20 cellular contexts compared by ENCODE assay signal in the genomic region with DNA sequence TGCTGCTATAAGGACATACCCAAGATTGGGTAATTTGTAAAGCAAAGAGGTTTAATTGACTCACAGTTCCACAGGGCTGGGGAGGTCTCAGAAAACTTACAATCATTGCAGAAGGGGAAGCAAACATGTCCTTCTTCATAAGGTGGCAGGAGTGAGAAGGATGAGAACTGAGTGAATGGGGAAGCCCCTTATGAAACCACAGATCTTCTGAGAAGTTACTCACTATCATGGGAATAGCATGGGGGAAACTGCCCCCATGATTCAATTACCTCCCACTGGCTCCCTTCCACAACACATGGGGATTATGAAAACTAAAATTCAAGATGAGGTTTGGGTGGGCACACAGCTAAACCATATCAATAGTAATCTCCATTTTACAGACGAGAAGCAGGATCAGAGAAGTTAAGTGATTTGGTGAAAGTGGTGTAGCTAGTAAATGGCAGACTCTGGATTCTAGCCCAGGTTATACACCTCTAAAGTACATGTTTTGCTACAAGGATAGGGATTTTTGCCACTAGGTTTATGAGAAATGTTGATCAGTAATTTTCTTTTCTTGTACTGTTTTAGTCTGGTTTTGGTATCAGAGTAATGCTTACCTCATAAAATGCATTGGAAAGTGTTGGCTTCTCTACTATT. TPM values are rescaled to one million over a fixed set of nuclear protein-coding genes. Genes with fewer than 3 reads are reported as not detected.
DNase-seq lines count a peak whose midpoint lies in the region; ATAC-seq lines count a peak whose summit lies in the region.
"Had no signal": no experiment of that assay in that cellular context is flagged by ENCODE, and none has a peak within 500 bp of the region (broad histone marks: within the 10 kb centered on the region; RNA-seq: fewer than 3 reads in every experiment).

No MANE protein-coding gene starts in this region.

- DNase-seq in stimulated activated CD4-positive, alpha-beta T cell treated with anti-CD3 and anti-CD28 coated beads, Interleukin-15, amount 100 ng/mL, for 24 hours: peak; percentile 23
- no peak for DNase-seq in stimulated activated CD4-positive, alpha-beta T cell treated with anti-CD3 and anti-CD28 coated beads, Interleukin-12 subunit alpha, Interleukin-12 subunit beta, amount 100 ng/mL, for 4 hours
- DNase-seq in activated T-helper 1 cell treated with anti-CD3 and anti-CD28 coated beads, Interleukin-12 subunit alpha, Interleukin-12 subunit beta, Interleukin-2, Interleukin-4 antibody, amounts not matched to agents 30 ng/mL and 10 ng/mL and 1 ng/mL, durations not matched to agents 14 hours and 24 hours and 36 hours (ENCODE audit: low spot score): no peak
- DNase-seq in amniotic epithelial cell (ENCODE audit: low read depth) (peak; percentile 34), RKO (ENCODE audit: low spot score) (no peak)
- DNase-seq: activated CD8-positive, alpha-beta memory T cell treated with anti-CD3 and anti-CD28 coated beads, Interleukin-2, amount 50 U/mL, for 48 hours; body of pancreas; cerebellar nuclear complex; heart left ventricle; left cardiac atrium; mammary epithelial cell; NCI-H1048; NCI-H187; NCI-H526; psoas muscle; stomach; tibial artery had no signal

- intact Hi-C loops in activated T-helper 1 cell treated with anti-CD3 and anti-CD28 coated beads, Interleukin-12 subunit alpha, Interleukin-12 subunit beta, Interleukin-2, Interleukin-4 antibody, amounts not matched to agents 30 ng/mL and 10 ng/mL and 1 ng/mL, durations not matched to agents 14 hours and 24 hours and 36 hours (cut with micrococcal nuclease): loop anchor here (2.0 kb wide), 1 partner anchor 20 kb away; no protein-coding TSS in a partner anchor

- H3K36me3 Mint-ChIP-seq in activated T-helper 1 cell treated with anti-CD3 and anti-CD28 coated beads, Interleukin-12 subunit alpha, Interleukin-12 subunit beta, Interleukin-2, Interleukin-4 antibody, amounts not matched to agents 30 ng/mL and 10 ng/mL and 1 ng/mL, durations not matched to agents 14 hours and 24 hours and 36 hours (ENCODE audit: low read depth): peaks cover 8% of the 10 kb centered on the region
- peaks cover 5% of the 10 kb centered on the region for H3K36me3 Mint-ChIP-seq in stimulated activated naive CD8-positive, alpha-beta T cell treated with anti-CD3 and anti-CD28 coated beads, Interleukin-15, Interleukin-2, amounts not matched to agents 100 ng/mL and 50 ng/mL, for 24 hours (ENCODE audit: low read depth)
- H3K36me3 Mint-ChIP-seq: CD14-positive monocyte had no signal

- no peaks in the 10 kb centered on the region for H3K27me3 Mint-ChIP-seq in activated T-helper 1 cell treated with anti-CD3 and anti-CD28 coated beads, Interleukin-12 subunit alpha, Interleukin-12 subunit beta, Interleukin-2, Interleukin-4 antibody, amounts not matched to agents 30 ng/mL and 10 ng/mL and 1 ng/mL, durations not matched to agents 14 hours and 24 hours and 36 hours (ENCODE audit: insufficient read depth)
- no peaks in the 10 kb centered on the region for H3K27me3 Mint-ChIP-seq in stimulated activated naive CD8-positive, alpha-beta T cell treated with anti-CD3 and anti-CD28 coated beads, Interleukin-15, Interleukin-2, amounts not matched to agents 100 ng/mL and 50 ng/mL, for 24 hours

- no peak for ATAC-seq in GM21576 (IDR thresholded peaks at IDR 0.05; ENCODE audit: unreplicated experiment)
- ATAC-seq: body of pancreas, heart left ventricle, left cardiac atrium, psoas muscle had no signal

- no peak overlapping the region for H3K4me3 Mint-ChIP-seq in activated T-helper 1 cell treated with anti-CD3 and anti-CD28 coated beads, Interleukin-12 subunit alpha, Interleukin-12 subunit beta, Interleukin-2, Interleukin-4 antibody, amounts not matched to agents 30 ng/mL and 10 ng/mL and 1 ng/mL, durations not matched to agents 14 hours and 24 hours and 36 hours
- no peak overlapping the region for H3K4me3 Mint-ChIP-seq in stimulated activated naive CD8-positive, alpha-beta T cell treated with anti-CD3 and anti-CD28 coated beads, Interleukin-15, Interleukin-2, amounts not matched to agents 100 ng/mL and 50 ng/mL, for 24 hours
- H3K4me3 Mint-ChIP-seq: CD14-positive monocyte had no signal

- H3K9me3 Mint-ChIP-seq in activated T-helper 1 cell treated with anti-CD3 and anti-CD28 coated beads, Interleukin-12 subunit alpha, Interleukin-12 subunit beta, Interleukin-2, Interleukin-4 antibody, amounts not matched to agents 30 ng/mL and 10 ng/mL and 1 ng/mL, durations not matched to agents 14 hours and 24 hours and 36 hours: peaks cover 21% of the 10 kb centered on the region
- peaks cover 10% of the 10 kb centered on the region for H3K9me3 Mint-ChIP-seq in stimulated activated naive CD8-positive, alpha-beta T cell treated with anti-CD3 and anti-CD28 coated beads, Interleukin-15, Interleukin-2, amounts not matched to agents 100 ng/mL and 50 ng/mL, for 24 hours

- peaks cover 16% of the 10 kb centered on the region for H3K4me1 Mint-ChIP-seq in activated T-helper 1 cell treated with anti-CD3 and anti-CD28 coated beads, Interleukin-12 subunit alpha, Interleukin-12 subunit beta, Interleukin-2, Interleukin-4 antibody, amounts not matched to agents 30 ng/mL and 10 ng/mL and 1 ng/mL, durations not matched to agents 14 hours and 24 hours and 36 hours (ENCODE audit: low read depth)
- H3K4me1 Mint-ChIP-seq in stimulated activated naive CD8-positive, alpha-beta T cell treated with anti-CD3 and anti-CD28 coated beads, Interleukin-15, Interleukin-2, amounts not matched to agents 100 ng/mL and 50 ng/mL, for 24 hours (ENCODE audit: low read depth): peaks cover 29% of the 10 kb centered on the region
- H3K4me1 Mint-ChIP-seq: CD14-positive monocyte had no signal

- peak overlapping the region; percentile 58 for H3K27ac Mint-ChIP-seq in activated T-helper 1 cell treated with anti-CD3 and anti-CD28 coated beads, Interleukin-12 subunit alpha, Interleukin-12 subunit beta, Interleukin-2, Interleukin-4 antibody, amounts not matched to agents 30 ng/mL and 10 ng/mL and 1 ng/mL, durations not matched to agents 14 hours and 24 hours and 36 hours
- H3K27ac Mint-ChIP-seq in stimulated activated naive CD8-positive, alpha-beta T cell treated with anti-CD3 and anti-CD28 coated beads, Interleukin-15, Interleukin-2, amounts not matched to agents 100 ng/mL and 50 ng/mL, for 24 hours: peak overlapping the region; percentile 45
- H3K27ac Mint-ChIP-seq: CD14-positive monocyte had no signal

RNA-seq across cellular contexts. Expression of a gene that starts 47.3 kb away (rescaled TPM):
- 21.0 and 23.7 TPM in 2 replicates for total RNA-seq in activated T-helper 1 cell treated with anti-CD3 and anti-CD28 coated beads, Interleukin-12 subunit alpha, Interleukin-12 subunit beta, Interleukin-2, Interleukin-4 antibody, amounts not matched to agents 30 ng/mL and 10 ng/mL and 1 ng/mL, durations not matched to agents 14 hours and 24 hours and 36 hours

Comparison
In these comparisons a context has a peak if more than half of its experiments do, and no peak if none do; other contexts are left out.
1. DNase-seq: peak in stimulated activated CD4-positive, alpha-beta T cell treated with anti-CD3 and anti-CD28 coated beads, Interleukin-15, amount 100 ng/mL, for 24 hours (single experiment) and amniotic epithelial cell (single experiment); none in stimulated activated CD4-positive, alpha-beta T cell treated with anti-CD3 and anti-CD28 coated beads, Interleukin-12 subunit alpha, Interleukin-12 subunit beta, amount 100 ng/mL, for 4 hours (single experiment), activated T-helper 1 cell treated with anti-CD3 and anti-CD28 coated beads, Interleukin-12 subunit alpha, Interleukin-12 subunit beta, Interleukin-2, Interleukin-4 antibody, amounts not matched to agents 30 ng/mL and 10 ng/mL and 1 ng/mL, durations not matched to agents 14 hours and 24 hours and 36 hours (single experiment) and RKO (single experiment).